In the genomic region with DNA sequence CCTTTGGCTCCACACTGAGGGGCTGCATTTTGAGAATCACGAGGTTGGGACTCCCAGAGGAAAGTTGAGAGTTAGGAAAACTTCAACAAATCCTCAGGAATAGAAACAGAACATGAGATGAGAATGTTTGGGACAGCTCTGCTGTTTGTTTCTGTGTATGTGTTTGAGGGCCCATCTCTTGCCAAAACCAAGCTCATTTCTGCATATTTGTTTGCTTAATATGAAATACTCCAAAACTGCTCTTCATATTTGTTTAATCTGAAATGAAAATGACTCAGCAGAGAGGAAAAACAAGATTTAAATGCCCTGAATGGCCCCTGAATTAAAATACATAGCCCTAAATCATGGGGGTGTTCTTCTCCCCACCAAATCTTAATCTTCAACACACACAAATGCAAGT, we compare ENCODE assay signal across 15 cellular contexts.
DNase-seq lines count a peak whose midpoint lies in the region; ATAC-seq and TF ChIP-seq lines count a peak whose summit lies in the region.
"Had no signal": no experiment of that assay in that cellular context is flagged by ENCODE, and none has a peak within 500 bp of the region (broad histone marks: within the 10 kb centered on the region; RNA-seq: fewer than 3 reads in every experiment).

No MANE protein-coding gene starts in this region.

- TF ChIP-seq EP300 in stomach (IDR thresholded peaks at IDR 0.05), result no peak

- no peaks in the 10 kb centered on the region for H3K27me3 ChIP-seq in stomach
- no peaks in the 10 kb centered on the region for H3K27me3 ChIP-seq in testis
- H3K27me3 ChIP-seq: neutrophil had no signal

- peak; percentile 44 for DNase-seq in GM03348 (ENCODE audit: low spot score)
- peak; percentile 65 to 67 for DNase-seq in cardiac fibroblast (ENCODE audit: low read depth in 2 of 2)
- peak; percentile 66 for DNase-seq in iris pigment epithelial cell (ENCODE audit: low read depth)
- no peak for DNase-seq in stomach
- DNase-seq in testis, result no peak
- no peak for DNase-seq in cortex of kidney (lab: John Stamatoyannopoulos, UW)
- DNase-seq in NCI-H526 treated with DMSO at 0.1 percent for 48 hours (lab: John Stamatoyannopoulos, UW), result no peak
- DNase-seq: activated CD8-positive, alpha-beta T cell treated with anti-CD3 and anti-CD28 coated beads, Interleukin-2, amount 10 ng/mL, durations not matched to agents 7 days and 5 days; activated naive CD4-positive, alpha-beta T cell; CD4-positive, alpha-beta memory T cell; central memory CD4-positive, alpha-beta T cell; NCI-H510A treated with DMSO at 0.1 percent for 48 hours; T1000 had no signal

- 31 to 72% (median 50%) methylated on average over 1 of the region's 1 CpG for WGBS in stomach, 5 donors
- 27 to 36% methylated on average over 1 of the region's 1 CpG for WGBS in testis, 2 donors

- H3K9me3 ChIP-seq in stomach, result no peaks in the 10 kb centered on the region
- no peaks in the 10 kb centered on the region for H3K9me3 ChIP-seq in testis
- H3K9me3 ChIP-seq: neutrophil had no signal

- H3K27ac ChIP-seq in stomach, result peak overlapping the region; percentile 53 to 81 (median 78)
- H3K27ac ChIP-seq in testis, result peak overlapping the region in 1 of 2 donors; percentile 52
- H3K27ac ChIP-seq: neutrophil had no signal

- H3K36me3 ChIP-seq in stomach (no peaks in the 10 kb centered on the region), testis (ENCODE audit: low read depth, missing control alignments) (no peaks in the 10 kb centered on the region)
- H3K36me3 ChIP-seq: neutrophil had no signal

- TF ChIP-seq POLR2A in stomach (IDR thresholded peaks at IDR 0.05) (no peak), testis (IDR thresholded peaks at IDR 0.05) (no peak)

- peaks cover 5 to 48% (median 37%) of the 10 kb centered on the region in 4 donors for H3K4me1 ChIP-seq in stomach
- H3K4me1 ChIP-seq in testis, result peaks cover 32% of the 10 kb centered on the region

- ATAC-seq in GM21723 (IDR thresholded peaks at IDR 0.05; ENCODE audit: unreplicated experiment), result no peak
- ATAC-seq: activated CD8-positive, alpha-beta T cell treated with anti-CD3 and anti-CD28 coated beads, Interleukin-2, amount 10 ng/mL, durations not matched to agents 7 days and 5 days had no signal

- TF ChIP-seq CTCF in cardiac fibroblast (IDR thresholded peaks at IDR 0.05; ENCODE audit: low read depth, low read length) (no peak), stomach (IDR thresholded peaks at IDR 0.05) (no peak), testis (IDR thresholded peaks at IDR 0.05) (no peak)

- intact Hi-C loops in stomach (cut with DNase I; ENCODE audit: low total_unique reads), result no loop called here
- intact Hi-C loops in testis (cut with DNase I; ENCODE audit: low total_unique reads), result no loop called here

- H3K4me3 ChIP-seq in cardiac fibroblast (replicated peaks in 1 of 2; ENCODE audit: low read depth in 2 of 2, low read length in 2 of 2) (no peak overlapping the region), stomach (no peak overlapping the region), testis (no peak overlapping the region)

Comparison
In these comparisons a context has a peak if more than half of its experiments do, and no peak if none do; other contexts are left out.
1. DNase-seq: peak in GM03348 (single experiment), cardiac fibroblast (2 of 2) and iris pigment epithelial cell (single experiment); none in stomach (single experiment), testis (single experiment), cortex of kidney (single experiment) and NCI-H526 treated with DMSO at 0.1 percent for 48 hours (single experiment).